Comparison of ENCODE assay signal across 22 cellular contexts in the genomic region with DNA sequence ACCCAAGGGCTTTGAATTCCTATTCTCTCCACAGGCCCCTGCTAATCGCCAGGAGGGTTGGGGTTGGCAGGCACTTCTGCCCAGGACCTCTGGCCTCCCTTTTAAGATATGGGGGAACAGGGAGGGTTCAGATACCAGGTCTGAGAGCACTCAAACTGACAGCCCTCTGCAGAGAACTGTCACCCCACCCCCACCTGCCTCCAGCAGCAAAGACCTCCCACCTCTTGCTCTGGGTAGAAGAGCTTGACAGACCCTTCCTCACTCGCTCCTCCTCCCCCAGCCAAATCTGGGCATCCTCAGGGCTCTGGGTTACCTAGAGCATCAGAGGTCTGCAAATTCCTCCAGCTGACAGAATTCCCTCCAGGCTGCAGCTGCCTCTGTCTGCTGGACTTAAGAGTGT. TPM values are rescaled to one million over a fixed set of nuclear protein-coding genes. Genes with fewer than 3 reads are reported as not detected.
"Had no signal": no experiment of that assay in that cellular context is flagged by ENCODE, and none has a peak within 500 bp of the region (broad histone marks: within the 10 kb centered on the region; RNA-seq: fewer than 3 reads in every experiment).

No MANE protein-coding gene starts in this region.

- H3K36me3 Mint-ChIP-seq: memory B cell; naive thymus-derived CD8-positive, alpha-beta T cell; stimulated activated effector memory CD8-positive, alpha-beta T cell treated with anti-CD3 and anti-CD28 coated beads, Interleukin-12 subunit alpha, Interleukin-12 subunit beta, amount 100 ng/mL, for 72 hours had no signal

- H3K27ac Mint-ChIP-seq: activated T-cell treated with anti-CD3 and anti-CD28 coated beads, Interleukin-2, amount 50 U/mL, for 72 hours; memory B cell; stimulated activated effector memory CD8-positive, alpha-beta T cell treated with anti-CD3 and anti-CD28 coated beads, Interleukin-12 subunit alpha, Interleukin-12 subunit beta, amount 100 ng/mL, for 72 hours had no signal

- H3K27me3 ChIP-seq: brain microvascular endothelial cell, hepatocyte had no signal

- H3K4me1 ChIP-seq: parathyroid adenoma had no signal

- H3K4me1 Mint-ChIP-seq: memory B cell; naive thymus-derived CD8-positive, alpha-beta T cell; stimulated activated effector memory CD8-positive, alpha-beta T cell treated with anti-CD3 and anti-CD28 coated beads, Interleukin-12 subunit alpha, Interleukin-12 subunit beta, amount 100 ng/mL, for 72 hours had no signal

- H3K9ac ChIP-seq: parathyroid adenoma had no signal

- H3K4me3 ChIP-seq: coronary artery, esophagus squamous epithelium, hepatocyte, thoracic aorta had no signal

- H3K27ac ChIP-seq: brain microvascular endothelial cell, coronary artery, neutrophil, parathyroid adenoma, thoracic aorta, VCaP had no signal

- H3K36me3 ChIP-seq: brain microvascular endothelial cell, esophagus squamous epithelium, neutrophil, thoracic aorta had no signal

- H3K9me3 ChIP-seq: esophagus squamous epithelium, neutrophil, thoracic aorta had no signal

- H3K9me3 Mint-ChIP-seq: activated T-cell treated with anti-CD3 and anti-CD28 coated beads, Interleukin-2, amount 50 U/mL, for 72 hours; memory B cell; naive thymus-derived CD8-positive, alpha-beta T cell; stimulated activated effector memory CD8-positive, alpha-beta T cell treated with anti-CD3 and anti-CD28 coated beads, Interleukin-12 subunit alpha, Interleukin-12 subunit beta, amount 100 ng/mL, for 72 hours had no signal

- H2AFZ ChIP-seq: hepatocyte, parathyroid adenoma had no signal

- DNase-seq: activated CD4-positive, alpha-beta T cell treated with anti-CD3 and anti-CD28 coated beads for 1 hour; activated CD8-positive, alpha-beta memory T cell treated with anti-CD3 and anti-CD28 coated beads for 24 hours; activated effector memory CD4-positive, alpha-beta T cell treated with anti-CD3 and anti-CD28 coated beads, Interleukin-2, amount 50 U/mL, for 16 hours; activated naive CD4-positive, alpha-beta T cell treated with anti-CD3 and anti-CD28 coated beads, Interleukin-2, amount 50 U/mL, for 16 hours; activated T-cell treated with anti-CD3 and anti-CD28 coated beads, Interleukin-2, amount 50 U/mL, for 72 hours; aorta; brain microvascular endothelial cell; effector CD8-positive, alpha-beta T cell; esophagus squamous epithelium; naive thymus-derived CD8-positive, alpha-beta T cell; stimulated activated CD4-positive, alpha-beta T cell treated with anti-CD3 and anti-CD28 coated beads, Interleukin-4, amount 100 ng/mL, for 24 hours; T-helper 2 cell had no signal

- H3K4me3 Mint-ChIP-seq: activated T-cell treated with anti-CD3 and anti-CD28 coated beads, Interleukin-2, amount 50 U/mL, for 72 hours; memory B cell; naive thymus-derived CD8-positive, alpha-beta T cell; stimulated activated effector memory CD8-positive, alpha-beta T cell treated with anti-CD3 and anti-CD28 coated beads, Interleukin-12 subunit alpha, Interleukin-12 subunit beta, amount 100 ng/mL, for 72 hours had no signal

- ATAC-seq: activated T-cell treated with anti-CD3 and anti-CD28 coated beads, Interleukin-2, amount 50 U/mL, for 72 hours; left lobe of liver; naive thymus-derived CD8-positive, alpha-beta T cell; sciatic nerve; stimulated activated effector memory CD8-positive, alpha-beta T cell treated with anti-CD3 and anti-CD28 coated beads, Interleukin-12 subunit alpha, Interleukin-12 subunit beta, amount 100 ng/mL, for 72 hours had no signal

- H3K79me2 ChIP-seq: hepatocyte, parathyroid adenoma had no signal

- H3K4me2 ChIP-seq: hepatocyte had no signal

RNA-seq across cellular contexts. Expression of a gene that starts 11.7 kb away (rescaled TPM):
- total RNA-seq: thoracic aorta had no signal
- polyA plus RNA-seq: naive thymus-derived CD8-positive, alpha-beta T cell had no signal
